Comparison of ENCODE assay signal across 8 cellular contexts in genomic region chr7:26857534-26858228, GRCh38. TPM values are rescaled to one million over a fixed set of nuclear protein-coding genes. Genes with fewer than 3 reads are reported as not detected.
DNase-seq lines count a peak whose midpoint lies in the region; ATAC-seq and TF ChIP-seq lines count a peak whose summit lies in the region.

No MANE protein-coding gene starts in this region.

- H3K36me3 ChIP-seq in ES-I3 (ENCODE audit: insufficient read depth, low read length) = no peaks in the 10 kb centered on the region
- H3K36me3 ChIP-seq in left lung = no peaks in the 10 kb centered on the region
- H3K36me3 ChIP-seq in transverse colon = no peaks in the 10 kb centered on the region

- in situ Hi-C loops in transverse colon (cut with MboI; ENCODE audit: low pct_ligation_motif_present in 1 of 4, low pct_unique_long_range_greater_than_20kb in 1 of 4, low sequenced_read_pairs in 3 of 4) = loop anchor here (5.0 to 25.0 kb wide), 6 partner anchors 237 to 995 kb away; partner anchors contain the start of genes HOXA5 (in 4 of the 4), HOXA6 (in 3 of the 4) and HOXA1 (in 1 of the 4)

- intact Hi-C loops in left lung (cut with DNase I) (loop anchor here in 1 of 2 donors (2.0 to 5.0 kb wide), 2 partner anchors 240 to 285 kb away; partner anchors contain the start of genes HOXA1 and HOXA5), transverse colon (cut with DNase I; ENCODE audit: low total_unique reads) (loop anchor here (5.0 to 10.0 kb wide), 2 partner anchors 237 to 290 kb away; partner anchors contain the start of genes HOXA1 and HOXA6)

- peak overlapping the region; percentile 71 to 88 for H3K27ac ChIP-seq in left lung
- peak overlapping the region; percentile 71 to 98 (median 78) for H3K27ac ChIP-seq in transverse colon

- TF ChIP-seq CTCF in left lung (IDR thresholded peaks at IDR 0.05) (no peak), transverse colon (IDR thresholded peaks at IDR 0.05) (no peak)

- peak; percentile 57 for ATAC-seq in HG03175 (IDR thresholded peaks at IDR 0.05; ENCODE audit: unreplicated experiment)
- peak; percentile 75 for ATAC-seq in left lung
- no peak for ATAC-seq in HG03565 (IDR thresholded peaks at IDR 0.05; ENCODE audit: unreplicated experiment)

- H3K27me3 ChIP-seq in left lung = peaks cover 0 to 16% of the 10 kb centered on the region in 2 donors
- H3K27me3 ChIP-seq in transverse colon = no peaks in the 10 kb centered on the region

- 31% methylated on average over 29 of the region's 29 CpGs; no CpG with 5 or more reads in 1 of the 2 donors for WGBS in transverse colon (ENCODE audit: low coverage in 1 of 2), 2 donors

- H3K4me3 ChIP-seq in left lung (peak overlapping the region; percentile 15), transverse colon (peak overlapping the region in 3 of 4 donors; percentile 17 to 47 (median 25))

- TF ChIP-seq EP300 in transverse colon (IDR thresholded peaks at IDR 0.05; ENCODE audit: low read depth) = no peak

- TF ChIP-seq POLR2A in transverse colon (IDR thresholded peaks at IDR 0.05) = no peak

- H3K9ac ChIP-seq in ES-I3 (ENCODE audit: low read depth, low read length) = peak overlapping the region; percentile 43; the same call in 1 of the 2 replicates

- DNase-seq in amniotic epithelial cell (ENCODE audit: low read depth) (peak; percentile 8), left lung (peak; percentile 37 to 74), transverse colon (peak; percentile 38), activated gamma-delta T cell treated with Interleukin-2 at 50 U/mL for 16 hours (no peak), NCI-H526 treated with DMSO at 0.1 percent for 48 hours (lab: John Stamatoyannopoulos, UW) (no peak)

- H3K9me3 ChIP-seq in ES-I3 (ENCODE audit: control insufficient read depth, insufficient read depth, low read length) (no peaks in the 10 kb centered on the region), left lung (no peaks in the 10 kb centered on the region), transverse colon (no peaks in the 10 kb centered on the region)

- H3K4me1 ChIP-seq in ES-I3 (ENCODE audit: insufficient read depth, low read length) = 0 out of 2 replicates have a peak, but pooled peaks cover 10% of the 10 kb centered on the region
- peaks cover 19 to 71% of the 10 kb centered on the region in 2 donors for H3K4me1 ChIP-seq in left lung
- peaks cover 3 to 75% (median 30%) of the 10 kb centered on the region in 4 donors for H3K4me1 ChIP-seq in transverse colon

RNA-seq across cellular contexts. Expression of gene SKAP2, which starts 6.7 kb away (rescaled TPM):
- total RNA-seq in left lung (10 to 100 TPM; 48.9 to 61.0 TPM), transverse colon (10 to 100 TPM in 3 of 4 donors, 1 to 10 TPM in 1; 2.6 to 35.2 (median 23.8) TPM)

Comparison
In these comparisons a context has a peak if more than half of its experiments do, and no peak if none do; other contexts are left out.
1. DNase-seq: peak in amniotic epithelial cell (single experiment), left lung (2 of 2) and transverse colon (single experiment); none in activated gamma-delta T cell treated with Interleukin-2 at 50 U/mL for 16 hours (single experiment) and NCI-H526 treated with DMSO at 0.1 percent for 48 hours (single experiment).